21 cellular contexts compared by ENCODE assay signal in the genomic region with DNA sequence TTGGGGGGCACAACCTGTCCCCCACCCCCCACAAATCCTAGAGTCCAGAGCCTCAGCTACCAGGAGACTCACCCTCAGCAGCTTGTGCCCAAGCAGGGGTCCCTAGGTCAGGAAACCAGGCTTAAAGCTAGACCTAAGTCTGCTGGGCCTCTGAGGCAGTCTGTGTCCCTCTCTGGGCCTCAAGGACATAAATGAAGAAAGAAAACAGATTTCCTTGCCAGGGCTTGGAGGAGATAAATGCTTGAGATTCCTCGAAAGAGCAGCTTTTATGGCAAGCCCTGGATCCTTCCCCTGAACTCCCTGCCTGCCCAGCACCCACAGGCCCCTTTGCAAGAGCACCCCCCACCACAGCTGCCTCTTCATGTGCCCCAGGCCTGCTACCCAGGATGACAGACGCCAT. TPM values are rescaled to one million over a fixed set of nuclear protein-coding genes. Genes with fewer than 3 reads are reported as not detected.
DNase-seq lines count a peak whose midpoint lies in the region; ATAC-seq and TF ChIP-seq lines count a peak whose summit lies in the region.
"Had no signal": no experiment of that assay in that cellular context is flagged by ENCODE, and none has a peak within 500 bp of the region (broad histone marks: within the 10 kb centered on the region; RNA-seq: fewer than 3 reads in every experiment).

No MANE protein-coding gene starts in this region.

- no peak overlapping the region for H3K18ac ChIP-seq in H9 (ENCODE audit: insufficient read length, low read depth, low read length)

- intact Hi-C loops in thyroid gland (cut with DNase I), result loop anchor here (5.0 to 10.0 kb wide), 2 partner anchors 40 to 132 kb away; a partner anchor contains a TSS

- H3K79me1 ChIP-seq in H9 (ENCODE audit: insufficient read depth, low read depth, low read length, poor library complexity, severe bottlenecking), result no peaks in the 10 kb centered on the region

- no peaks in the 10 kb centered on the region for H3F3A ChIP-seq in smooth muscle cell (ENCODE audit: low read depth)

- no peak overlapping the region for H2BK12ac ChIP-seq in H9 (ENCODE audit: insufficient read length, low read depth, low read length)

- peak overlapping the region; percentile 48 for H3K4me2 ChIP-seq in H9 (ENCODE audit: insufficient read depth, insufficient read length, low read length)
- H3K4me2 ChIP-seq in smooth muscle cell, result peak overlapping the region; percentile 68

- H3K9ac ChIP-seq in H9 (ENCODE audit: extremely low read depth, insufficient read length, low read length) (no peak overlapping the region), iPS-20b (ENCODE audit: low read depth, low read length) (no peak overlapping the region), smooth muscle cell (ENCODE audit: low read depth) (no peak overlapping the region)

- H2AFZ ChIP-seq in H9 (ENCODE audit: low read length) (no peak overlapping the region), smooth muscle cell (ENCODE audit: low read depth) (no peak overlapping the region)

- WGBS in H9 (ENCODE audit: extremely low coverage, insufficient read length, low lambda C conversion rate), result no CpG with 5 or more reads among the region's 2 CpGs
- 25% methylated on average over 2 of the region's 2 CpGs for WGBS in smooth muscle cell (ENCODE audit: low lambda C conversion rate)
- WGBS in thyroid gland, 2 donors, result 60 to 63% methylated on average over 2 of the region's 2 CpGs

- H3K14ac ChIP-seq in H9 (ENCODE audit: insufficient read depth, low read length), result no peak overlapping the region

- no peak overlapping the region for H2BK120ac ChIP-seq in H9 (ENCODE audit: low read depth, low read length, poor library complexity, severe bottlenecking)

- H4K91ac ChIP-seq in H9 (ENCODE audit: insufficient read length, low read depth, low read length), result no peak overlapping the region

- peaks cover 0 to under 1% (median 0%) of the 10 kb centered on the region in 3 experiments; a peak in 1 of 7 replicates for H3K36me3 Mint-ChIP-seq in H9 (ENCODE audit: insufficient read depth in 1 of 3, low read depth in 3 of 3)

- no peak overlapping the region for H3K56ac ChIP-seq in H9 (ENCODE audit: insufficient read length, low read depth, low read length)

- H3K4me3 Mint-ChIP-seq in H9, result peak overlapping the region; percentile 61 to 75
- H3K4me3 Mint-ChIP-seq: activated CD8-positive, alpha-beta T cell treated with anti-CD3 and anti-CD28 coated beads for 36 hours; activated T-helper 1 cell treated with anti-CD3 and anti-CD28 coated beads, Interleukin-12 subunit alpha, Interleukin-12 subunit beta, Interleukin-2, Interleukin-4 antibody, amounts not matched to agents 30 ng/mL and 10 ng/mL and 1 ng/mL, durations not matched to agents 14 hours and 24 hours and 36 hours; CD4-positive, CD25-positive, alpha-beta regulatory T cell had no signal

- no peak overlapping the region for H3K27ac ChIP-seq in H9 (ENCODE audit: insufficient read length, low read depth, low read length)
- H3K27ac ChIP-seq in angular gyrus (ENCODE audit: low read depth, low read length), result peak overlapping the region; percentile 26
- no peak overlapping the region for H3K27ac ChIP-seq in iPS-20b (ENCODE audit: low read length)
- no peak overlapping the region for H3K27ac ChIP-seq in smooth muscle cell (ENCODE audit: low read depth)
- H3K27ac ChIP-seq in thyroid gland, result no peak overlapping the region
- H3K27ac ChIP-seq: colonic mucosa, epithelial cell of prostate, ovary had no signal

- H3K4me1 ChIP-seq in H9 (ENCODE audit: insufficient read depth, low read length) (peaks cover 34% of the 10 kb centered on the region), iPS-20b (ENCODE audit: insufficient read depth, low read length) (peaks cover 30% of the 10 kb centered on the region; the same call in 1 of the 2 replicates), smooth muscle cell (ENCODE audit: low read depth) (peaks cover 25% of the 10 kb centered on the region), thyroid gland (peaks cover 7 to 21% of the 10 kb centered on the region in 2 donors)

- H4K20me1 ChIP-seq in H9 (ENCODE audit: control insufficient read depth, insufficient read depth, insufficient read length) (peaks cover 4% of the 10 kb centered on the region), smooth muscle cell (ENCODE audit: low read depth) (no peaks in the 10 kb centered on the region)

- no peak overlapping the region for H2AK5ac ChIP-seq in H9 (ENCODE audit: insufficient read length, low read length)

- no peak overlapping the region for H4K8ac ChIP-seq in H9 (replicated peaks; ENCODE audit: insufficient read length, low read depth, low read length)

- DNase-seq in H9 (no peak), smooth muscle cell (lab: John Stamatoyannopoulos, UW; ENCODE audit: unreplicated experiment) (no peak), amygdala (lab: John Stamatoyannopoulos, UW) (no peak), NCI-H345 (lab: John Stamatoyannopoulos, UW) (no peak), thyroid gland (no peak)
- DNase-seq: activated CD8-positive, alpha-beta T cell treated with anti-CD3 and anti-CD28 coated beads for 36 hours; CD4-positive, CD25-positive, alpha-beta regulatory T cell; colonic mucosa; KBM-7; NCI-H1048; NCI-H2107; NCI-H774; ovary; transverse colon had no signal

- no peak overlapping the region for H4K5ac ChIP-seq in H9 (ENCODE audit: insufficient read length, low read depth, low read length)

- no peak for TF ChIP-seq POLR2A in thyroid gland (IDR thresholded peaks at IDR 0.05)

- TF ChIP-seq CTCF in H9 (conservative IDR thresholded peaks at IDR 0.05), result no peak
- TF ChIP-seq CTCF in smooth muscle cell (IDR thresholded peaks at IDR 0.05; ENCODE audit: borderline replicate concordance, insufficient read depth, poor library complexity, severe bottlenecking), result no peak
- TF ChIP-seq CTCF in thyroid gland (IDR thresholded peaks at IDR 0.05), result no peak

- H3T11ph ChIP-seq in H9 (ENCODE audit: low read length), result no peak overlapping the region

- H3K27ac Mint-ChIP-seq in H9, result peak overlapping the region in 1 of 3 experiments; percentile 7; a peak in 2 of 7 replicates
- H3K27ac Mint-ChIP-seq: activated CD8-positive, alpha-beta T cell treated with anti-CD3 and anti-CD28 coated beads for 36 hours; activated T-helper 1 cell treated with anti-CD3 and anti-CD28 coated beads, Interleukin-12 subunit alpha, Interleukin-12 subunit beta, Interleukin-2, Interleukin-4 antibody, amounts not matched to agents 30 ng/mL and 10 ng/mL and 1 ng/mL, durations not matched to agents 14 hours and 24 hours and 36 hours had no signal

- no peak overlapping the region for H2BK20ac ChIP-seq in H9 (ENCODE audit: low read depth, low read length, poor library complexity, severe bottlenecking)

- no peaks in the 10 kb centered on the region for H3K9me3 Mint-ChIP-seq in H9
- H3K9me3 Mint-ChIP-seq: activated CD8-positive, alpha-beta T cell treated with anti-CD3 and anti-CD28 coated beads for 36 hours; activated T-helper 1 cell treated with anti-CD3 and anti-CD28 coated beads, Interleukin-12 subunit alpha, Interleukin-12 subunit beta, Interleukin-2, Interleukin-4 antibody, amounts not matched to agents 30 ng/mL and 10 ng/mL and 1 ng/mL, durations not matched to agents 14 hours and 24 hours and 36 hours had no signal

- ATAC-seq in GM18511 (IDR thresholded peaks at IDR 0.05; ENCODE audit: unreplicated experiment), result no peak
- ATAC-seq: activated CD8-positive, alpha-beta T cell treated with anti-CD3 and anti-CD28 coated beads for 36 hours had no signal

- no peak overlapping the region for H3K23ac ChIP-seq in H9 (ENCODE audit: insufficient read length, low read depth, low read length)

- H3K23me2 ChIP-seq in H9 (ENCODE audit: insufficient read length, low read depth, low read length, poor library complexity, severe bottlenecking), result peaks cover 16% of the 10 kb centered on the region

- H3K36me3 ChIP-seq in iPS-20b (ENCODE audit: insufficient read depth, low read depth, low read length) (no peaks in the 10 kb centered on the region), smooth muscle cell (ENCODE audit: low read depth) (no peaks in the 10 kb centered on the region), thyroid gland (no peaks in the 10 kb centered on the region)
- H3K36me3 ChIP-seq: colonic mucosa, ovary, transverse colon had no signal

- no peak overlapping the region for H3K4ac ChIP-seq in H9 (ENCODE audit: low read depth, low read length)

- no peaks in the 10 kb centered on the region for H3K79me2 ChIP-seq in H9 (ENCODE audit: insufficient read depth, low read length)
- no peaks in the 10 kb centered on the region for H3K79me2 ChIP-seq in smooth muscle cell (ENCODE audit: low read depth)

- H2BK15ac ChIP-seq in H9 (ENCODE audit: low read depth, low read length), result no peak overlapping the region

- H3K9me3 ChIP-seq in H9 (ENCODE audit: control insufficient read depth, low read depth, low read length) (no peaks in the 10 kb centered on the region), iPS-20b (ENCODE audit: insufficient read depth, low read depth, low read length) (no peaks in the 10 kb centered on the region), smooth muscle cell (replicated peaks; ENCODE audit: low read depth) (no peaks in the 10 kb centered on the region), thyroid gland (no peaks in the 10 kb centered on the region)
- H3K9me3 ChIP-seq: colonic mucosa, ovary, transverse colon had no signal

- H3K4me3 ChIP-seq in iPS-20b (ENCODE audit: low read length) (peak overlapping the region; percentile 57), smooth muscle cell (no peak overlapping the region), thyroid gland (replicated peaks in 1 of 3) (no peak overlapping the region)
- H3K4me3 ChIP-seq: colonic mucosa, ovary, skin epidermis had no signal

- H3K27me3 Mint-ChIP-seq in H9 (ENCODE audit: low read depth), result peaks cover 42% of the 10 kb centered on the region

- peaks cover 74 to 76% of the 10 kb centered on the region in 2 experiments for H3K4me1 Mint-ChIP-seq in H9

- H3K27me3 ChIP-seq in H9 (ENCODE audit: insufficient read depth, low read length) (peaks cover 24% of the 10 kb centered on the region; the same call in 1 of the 2 replicates), iPS-20b (ENCODE audit: insufficient read depth, low read length) (peaks cover 55% of the 10 kb centered on the region), smooth muscle cell (ENCODE audit: low read depth) (peaks cover 43% of the 10 kb centered on the region), thyroid gland (no peaks in the 10 kb centered on the region)
- H3K27me3 ChIP-seq: ovary had no signal

- H2BK5ac ChIP-seq in H9 (ENCODE audit: insufficient read length, low read length), result no peak overlapping the region

RNA-seq across cellular contexts. Expression of a gene that starts 3.3 kb away (rescaled TPM):
- total RNA-seq in H9 (2021), result 6.7 and 6.9 TPM in 2 replicates
- 0.09 and 0.90 TPM in 2 replicates for total RNA-seq in smooth muscle cell
- polyA plus RNA-seq in smooth muscle cell, result 0.16 and 0.72 TPM in 2 replicates
- total RNA-seq in thyroid gland, result under 1 TPM; 0.54 to 0.89 (median 0.69) TPM
- total RNA-seq: CD4-positive, CD25-positive, alpha-beta regulatory T cell; mononuclear cell had no signal
- polyA plus RNA-seq: CD4-positive, CD25-positive, alpha-beta regulatory T cell had no signal
